25 cellular contexts compared by ENCODE assay signal in genomic region chr9:70119786-70120185, GRCh38.
DNase-seq lines count a peak whose midpoint lies in the region; ATAC-seq and TF ChIP-seq lines count a peak whose summit lies in the region.
"Had no signal": no experiment of that assay in that cellular context is flagged by ENCODE, and none has a peak within 500 bp of the region (broad histone marks: within the 10 kb centered on the region; RNA-seq: fewer than 3 reads in every experiment).

No MANE protein-coding gene starts in this region.

- peaks cover 13 to 63% (median 15%) of the 10 kb centered on the region in 3 donors for H3K4me1 ChIP-seq in gastroesophageal sphincter
- H3K4me1 ChIP-seq in skeletal muscle satellite cell (ENCODE audit: control insufficient read depth, insufficient read depth, low read length): peaks cover 61% of the 10 kb centered on the region
- H3K4me1 ChIP-seq in effector memory CD4-positive, alpha-beta T cell (ENCODE audit: control insufficient read depth, insufficient read depth, low read length, poor library complexity, severe bottlenecking): no peaks in the 10 kb centered on the region

- peak overlapping the region in 3 of 4 donors; percentile 14 to 72 (median 66) for H3K27ac ChIP-seq in gastroesophageal sphincter
- no peak overlapping the region for H3K27ac ChIP-seq in effector memory CD4-positive, alpha-beta T cell (ENCODE audit: insufficient read depth, low read length, poor library complexity, severe bottlenecking)
- H3K27ac ChIP-seq: KMS-11, pancreas, RWPE1 had no signal

- TF ChIP-seq POLR2A in gastroesophageal sphincter (IDR thresholded peaks at IDR 0.05): no peak

- H3K9me3 ChIP-seq in gastroesophageal sphincter: no peaks in the 10 kb centered on the region
- H3K9me3 ChIP-seq in skeletal muscle satellite cell (replicated peaks; ENCODE audit: low read length): no peaks in the 10 kb centered on the region
- H3K9me3 ChIP-seq in effector memory CD4-positive, alpha-beta T cell (ENCODE audit: control insufficient read depth, low read length): no peaks in the 10 kb centered on the region
- H3K9me3 ChIP-seq: pancreas, thoracic aorta had no signal

- H3K4me2 ChIP-seq in skeletal muscle satellite cell (ENCODE audit: low read length): no peak overlapping the region
- H3K4me2 ChIP-seq: KMS-11 had no signal

- no peak for TF ChIP-seq EP300 in gastroesophageal sphincter (IDR thresholded peaks at IDR 0.05)

- 89 to 100% methylated on average over 1 to 2 of the region's 2 CpGs for WGBS in gastroesophageal sphincter (ENCODE audit: low coverage in 1 of 2), 2 donors

- H3K4me3 ChIP-seq in gastroesophageal sphincter: no peak overlapping the region
- no peak overlapping the region for H3K4me3 ChIP-seq in skeletal muscle satellite cell (ENCODE audit: low read length)
- no peak overlapping the region for H3K4me3 ChIP-seq in effector memory CD4-positive, alpha-beta T cell (ENCODE audit: insufficient read depth, low read depth, low read length, poor library complexity, severe bottlenecking)
- H3K4me3 ChIP-seq: pancreas, thoracic aorta had no signal

- TF ChIP-seq CTCF in gastroesophageal sphincter (IDR thresholded peaks at IDR 0.05): no peak

- no peak for ATAC-seq in gastroesophageal sphincter
- no peak for ATAC-seq in HG03039 (IDR thresholded peaks at IDR 0.05; ENCODE audit: unreplicated experiment)
- no peak for ATAC-seq in HG03139 (IDR thresholded peaks at IDR 0.05; ENCODE audit: unreplicated experiment)
- ATAC-seq: activated CD8-positive, alpha-beta T cell treated with anti-CD3 and anti-CD28 coated beads, Interleukin-2, amount 10 ng/mL, durations not matched to agents 7 days and 5 days; pancreas; stimulated activated naive B cell treated with anti-CD40 and anti-IgM and Interleukin-4, amounts not matched to agents 10 μg/mL and 1 μg/mL and 100 μg/mL, for 72 hours; T-helper 17 cell had no signal

- peaks cover 13 to 100% of the 10 kb centered on the region in 2 donors for H3K36me3 ChIP-seq in gastroesophageal sphincter
- no peaks in the 10 kb centered on the region for H3K36me3 ChIP-seq in skeletal muscle satellite cell (ENCODE audit: insufficient read depth, low read length)
- H3K36me3 ChIP-seq in effector memory CD4-positive, alpha-beta T cell (ENCODE audit: control insufficient read depth, insufficient read depth, low read length): no peaks in the 10 kb centered on the region
- H3K36me3 ChIP-seq: pancreas, thoracic aorta had no signal

- H3K27me3 ChIP-seq in gastroesophageal sphincter: no peaks in the 10 kb centered on the region
- H3K27me3 ChIP-seq in skeletal muscle satellite cell (ENCODE audit: control insufficient read depth, insufficient read depth, low read length): no peaks in the 10 kb centered on the region
- H3K27me3 ChIP-seq in effector memory CD4-positive, alpha-beta T cell (replicated peaks; ENCODE audit: control insufficient read depth, insufficient read depth, low read length, poor library complexity, severe bottlenecking): no peaks in the 10 kb centered on the region
- H3K27me3 ChIP-seq: pancreas had no signal

- peak; percentile 46 for DNase-seq in EH (ENCODE audit: low read depth)
- DNase-seq in RPMI7951 (ENCODE audit: low read depth): peak; percentile 24
- no peak for DNase-seq in effector memory CD4-positive, alpha-beta T cell
- DNase-seq: activated CD8-positive, alpha-beta T cell treated with anti-CD3 and anti-CD28 coated beads, Interleukin-2, amount 10 ng/mL, durations not matched to agents 7 days and 5 days; activated naive CD8-positive, alpha-beta T cell treated with anti-CD3 and anti-CD28 coated beads for 36 hours; activated T-cell treated with anti-CD3 and anti-CD28 coated beads for 4 hours; aorta; central memory CD4-positive, alpha-beta T cell; NCI-H1417 treated with DMSO at 0.1 percent for 48 hours; NCI-H2081; NCI-H226; NCI-H69; nephron progenitor cell; pancreas; retina; stimulated activated CD4-positive, alpha-beta T cell treated with anti-CD3 and anti-CD28 coated beads, Interleukin-4, amount 100 ng/mL, for 4 hours; stimulated activated naive B cell treated with anti-CD40 and anti-IgM and Interleukin-4, amounts not matched to agents 10 μg/mL and 1 μg/mL and 100 μg/mL, for 72 hours; T-helper 17 cell had no signal

- peak overlapping the region; percentile 37 for H3K9ac ChIP-seq in skeletal muscle satellite cell (ENCODE audit: low read depth, low read length)
- H3K9ac ChIP-seq: KMS-11 had no signal

Comparison
In these comparisons a context has a peak if more than half of its experiments do, and no peak if none do; other contexts are left out.
1. DNase-seq: peak in EH (single experiment) and RPMI7951 (single experiment); none in effector memory CD4-positive, alpha-beta T cell (0 of 3).